In the genomic region with DNA sequence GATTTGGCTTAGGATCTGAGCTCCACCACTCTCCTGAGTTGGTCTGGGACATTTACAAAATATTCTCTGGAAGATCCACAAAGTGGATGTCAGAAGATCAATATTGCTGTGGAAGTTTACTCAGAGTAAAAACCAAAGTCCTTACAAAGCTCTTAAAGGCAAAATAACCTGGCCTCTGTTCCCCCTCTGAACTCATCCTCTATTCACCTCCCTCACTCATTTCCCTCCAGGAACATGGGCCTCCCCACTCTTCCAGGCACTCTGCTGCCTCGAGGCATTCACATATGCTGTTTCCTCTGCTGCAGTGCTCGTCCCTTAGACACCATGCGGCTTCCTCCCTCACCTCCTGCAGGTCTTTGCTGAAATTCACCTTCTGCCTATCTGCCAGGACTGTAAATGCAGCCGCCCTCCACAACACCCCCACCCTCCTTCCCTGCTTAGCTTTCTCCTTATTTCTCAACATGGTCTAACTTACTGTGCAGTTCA, we compare ENCODE assay signal across 22 cellular contexts. TPM values are rescaled to one million over a fixed set of nuclear protein-coding genes. Genes with fewer than 3 reads are reported as not detected.
DNase-seq lines count a peak whose midpoint lies in the region; FAIRE-seq and TF ChIP-seq lines count a peak whose summit lies in the region.
"Had no signal": no experiment of that assay in that cellular context is flagged by ENCODE, and none has a peak within 500 bp of the region (broad histone marks: within the 10 kb centered on the region; RNA-seq: fewer than 3 reads in every experiment).

No MANE protein-coding gene starts in this region.

- no peaks in the 10 kb centered on the region for H3K9me3 Mint-ChIP-seq in activated naive CD4-positive, alpha-beta T cell treated with anti-CD3 and anti-CD28 coated beads, Interleukin-2, amount 50 U/mL, for 24 hours
- H3K9me3 Mint-ChIP-seq in endodermal cell: peaks cover 7% of the 10 kb centered on the region
- H3K9me3 Mint-ChIP-seq in neural progenitor cell: peaks cover 11% of the 10 kb centered on the region
- peaks cover 7% of the 10 kb centered on the region for H3K9me3 Mint-ChIP-seq in mesothelial cell of epicardium

- H3K27ac Mint-ChIP-seq in activated naive CD4-positive, alpha-beta T cell treated with anti-CD3 and anti-CD28 coated beads, Interleukin-2, amount 50 U/mL, for 24 hours: peak overlapping the region; percentile 37
- no peak overlapping the region for H3K27ac Mint-ChIP-seq in endodermal cell
- H3K27ac Mint-ChIP-seq in neural progenitor cell: peak overlapping the region; percentile 95
- no peak overlapping the region for H3K27ac Mint-ChIP-seq in mesothelial cell of epicardium
- H3K27ac Mint-ChIP-seq: CD14-positive monocyte; CD4-positive, alpha-beta memory T cell had no signal

- H3K27ac ChIP-seq in endodermal cell (ENCODE audit: low read depth, low read length) (no peak overlapping the region), neural progenitor cell (no peak overlapping the region)
- H3K27ac ChIP-seq: 22Rv1, A549, BLaER1, GM23248, KMS-11 had no signal

- H3K4me2 ChIP-seq in neural progenitor cell: no peak overlapping the region
- H3K4me2 ChIP-seq: A549, BLaER1, KMS-11 had no signal

- no peak overlapping the region for H2AFZ ChIP-seq in neural progenitor cell (replicated peaks)
- H2AFZ ChIP-seq: GM23248 had no signal

- peaks cover 16% of the 10 kb centered on the region for H3K27me3 ChIP-seq in endodermal cell (ENCODE audit: control insufficient read depth, insufficient read depth, low read length, poor library complexity, severe bottlenecking)
- peaks cover 17% of the 10 kb centered on the region for H3K27me3 ChIP-seq in neural progenitor cell
- H3K27me3 ChIP-seq: BLaER1 had no signal

- H4K20me1 ChIP-seq in neural progenitor cell (ENCODE audit: low read depth): no peaks in the 10 kb centered on the region
- H4K20me1 ChIP-seq: BLaER1 had no signal

- no peaks in the 10 kb centered on the region for H3K36me3 Mint-ChIP-seq in activated naive CD4-positive, alpha-beta T cell treated with anti-CD3 and anti-CD28 coated beads, Interleukin-2, amount 50 U/mL, for 24 hours
- H3K36me3 Mint-ChIP-seq in endodermal cell (ENCODE audit: low read depth) (no peaks in the 10 kb centered on the region), neural progenitor cell (no peaks in the 10 kb centered on the region), mesothelial cell of epicardium (no peaks in the 10 kb centered on the region)
- H3K36me3 Mint-ChIP-seq: CD14-positive monocyte; CD4-positive, alpha-beta memory T cell had no signal

- DNase-seq in activated naive CD4-positive, alpha-beta T cell treated with anti-CD3 and anti-CD28 coated beads, Interleukin-2, amount 50 U/mL, for 16 hours: no peak
- DNase-seq in endodermal cell (peak; percentile 48), neural progenitor cell (ENCODE audit: low spot score) (no peak), AML-193 (lab: John Stamatoyannopoulos, UW) (no peak), mesothelial cell of epicardium (ENCODE audit: low spot score in 2 of 2, unreplicated experiment in 2 of 2) (no peak), GM12892 (ENCODE audit: insufficient read length) (no peak)
- DNase-seq: Calu3; CD4-positive, alpha-beta memory T cell; DMS53; DND-41; EL; GM23248; H7 had no signal

- TF ChIP-seq POLR2A in GM12892 (IDR thresholded peaks at IDR 0.05; ENCODE audit: low read depth, low read length): no peak

- H3K27me3 Mint-ChIP-seq in activated naive CD4-positive, alpha-beta T cell treated with anti-CD3 and anti-CD28 coated beads, Interleukin-2, amount 50 U/mL, for 24 hours: peaks cover 16% of the 10 kb centered on the region
- H3K27me3 Mint-ChIP-seq in endodermal cell (ENCODE audit: insufficient read depth) (peaks cover 31% of the 10 kb centered on the region), neural progenitor cell (ENCODE audit: insufficient read depth, low read depth) (peaks cover 7% of the 10 kb centered on the region), mesothelial cell of epicardium (ENCODE audit: low read depth) (peaks cover 59% of the 10 kb centered on the region)

- WGBS in endodermal cell (ENCODE audit: insufficient coverage in 1 of 2, insufficient read length in 1 of 2), 2 experiments: 54 to 64% methylated on average over 4 of the region's 4 CpGs

- no peak overlapping the region for H3K9ac ChIP-seq in endodermal cell (ENCODE audit: extremely low read depth, low read length, poor library complexity, severe bottlenecking)
- H3K9ac ChIP-seq in neural progenitor cell: no peak overlapping the region
- H3K9ac ChIP-seq: BLaER1, GM23248, KMS-11 had no signal

- H3K36me3 ChIP-seq in endodermal cell (ENCODE audit: control insufficient read depth, insufficient read depth, low read length) (no peaks in the 10 kb centered on the region), neural progenitor cell (no peaks in the 10 kb centered on the region)
- H3K36me3 ChIP-seq: BLaER1 had no signal

- H3K4me1 Mint-ChIP-seq in activated naive CD4-positive, alpha-beta T cell treated with anti-CD3 and anti-CD28 coated beads, Interleukin-2, amount 50 U/mL, for 24 hours: no peaks in the 10 kb centered on the region
- peaks cover 3% of the 10 kb centered on the region for H3K4me1 Mint-ChIP-seq in endodermal cell
- peaks cover 24% of the 10 kb centered on the region for H3K4me1 Mint-ChIP-seq in neural progenitor cell
- peaks cover under 1% of the 10 kb centered on the region for H3K4me1 Mint-ChIP-seq in mesothelial cell of epicardium
- H3K4me1 Mint-ChIP-seq: CD4-positive, alpha-beta memory T cell had no signal

- peaks cover 14% of the 10 kb centered on the region for H3K9me3 ChIP-seq in endodermal cell (ENCODE audit: control insufficient read depth, low read length)
- H3K9me3 ChIP-seq in neural progenitor cell (ENCODE audit: low read depth): no peaks in the 10 kb centered on the region

- FAIRE-seq in GM12892 (lab: Jason Lieb, UNC): no peak
- FAIRE-seq: A549, GM12878 had no signal

- TF ChIP-seq CTCF in endodermal cell (conservative IDR thresholded peaks at IDR 0.05) (no peak), neural progenitor cell (IDR thresholded peaks at IDR 0.05) (no peak), mesothelial cell of epicardium (IDR thresholded peaks at IDR 0.05; ENCODE audit: unreplicated experiment) (no peak)

- no peaks in the 10 kb centered on the region for H3K79me2 ChIP-seq in neural progenitor cell (ENCODE audit: low read depth)

- H3K4me3 ChIP-seq in endodermal cell (ENCODE audit: low read length) (no peak overlapping the region), neural progenitor cell (no peak overlapping the region)
- H3K4me3 ChIP-seq: A549, BLaER1, GM12878, GM23248 had no signal

- H3F3A ChIP-seq in neural progenitor cell (ENCODE audit: low read depth): no peaks in the 10 kb centered on the region

- H3K4me1 ChIP-seq in endodermal cell (ENCODE audit: control insufficient read depth, insufficient read depth, low read length): peaks cover 6% of the 10 kb centered on the region
- H3K4me1 ChIP-seq in neural progenitor cell: no peaks in the 10 kb centered on the region
- H3K4me1 ChIP-seq: A549, BLaER1 had no signal

- no peak overlapping the region for H3K4me3 Mint-ChIP-seq in activated naive CD4-positive, alpha-beta T cell treated with anti-CD3 and anti-CD28 coated beads, Interleukin-2, amount 50 U/mL, for 24 hours
- H3K4me3 Mint-ChIP-seq in endodermal cell (no peak overlapping the region), neural progenitor cell (no peak overlapping the region), mesothelial cell of epicardium (no peak overlapping the region)
- H3K4me3 Mint-ChIP-seq: CD14-positive monocyte; CD4-positive, alpha-beta memory T cell had no signal

RNA-seq across cellular contexts. Expression of gene CCDC174, which starts 19.1 kb away (rescaled TPM):
- 10 to 100 TPM; 18.7 to 20.1 TPM for total RNA-seq in endodermal cell
- 20.8 TPM for polyA plus RNA-seq in endodermal cell (2013, experiment 1 of 2)
- 16.6 TPM for polyA plus RNA-seq in endodermal cell (2013, experiment 2 of 2)
- total RNA-seq in neural progenitor cell (ENCODE audit: low replicate concordance): 13.0 and 15.6 TPM in 2 replicates
- 21.8 to 25.5 TPM (median 22.6 TPM) in 3 replicates for total RNA-seq in mesothelial cell of epicardium
- 13.0 TPM for polyA plus RNA-seq in GM12892 (2012; ENCODE audit: missing spikeins)

RNA-seq across cellular contexts. Expression of gene C3orf20, which starts 42.5 kb away (rescaled TPM):
- total RNA-seq in endodermal cell: not detected
- polyA plus RNA-seq in endodermal cell (2013, experiment 1 of 2): not detected
- not detected for polyA plus RNA-seq in endodermal cell (2013, experiment 2 of 2)
- total RNA-seq in neural progenitor cell (ENCODE audit: low replicate concordance): not detected in 2 replicates
- total RNA-seq in mesothelial cell of epicardium: 0.09 to 0.13 TPM (median 0.11 TPM) in 3 replicates
- polyA plus RNA-seq in GM12892 (2012; ENCODE audit: missing spikeins): 0.47 TPM
- total RNA-seq: G401, GM23248, HT-29 had no signal
- polyA plus RNA-seq: CD14-positive monocyte; CD4-positive, alpha-beta memory T cell; GM23248 had no signal

Comparison
In these comparisons a context has a peak if more than half of its experiments do, and no peak if none do; other contexts are left out.
1. H3K27ac Mint-ChIP-seq: peak in activated naive CD4-positive, alpha-beta T cell treated with anti-CD3 and anti-CD28 coated beads, Interleukin-2, amount 50 U/mL, for 24 hours (single experiment) and neural progenitor cell (single experiment); none in endodermal cell (single experiment) and mesothelial cell of epicardium (single experiment).